In genomic region chr3:46381662-46382061, GRCh38 we compare ENCODE assay signal across 17 cellular contexts. TPM values are rescaled to one million over a fixed set of nuclear protein-coding genes. Genes with fewer than 3 reads are reported as not detected.
DNase-seq lines count a peak whose midpoint lies in the region; ATAC-seq and TF ChIP-seq lines count a peak whose summit lies in the region.
"Had no signal": no experiment of that assay in that cellular context is flagged by ENCODE, and none has a peak within 500 bp of the region (broad histone marks: within the 10 kb centered on the region; RNA-seq: fewer than 3 reads in every experiment).

No MANE protein-coding gene starts in this region.

- no peaks in the 10 kb centered on the region for H3K36me3 Mint-ChIP-seq in endodermal cell (ENCODE audit: low read depth)
- H3K36me3 Mint-ChIP-seq: CD8-positive, alpha-beta T cell had no signal

- H3K36me3 ChIP-seq in DND-41 (ENCODE audit: insufficient read depth, low read length): no peaks in the 10 kb centered on the region
- no peaks in the 10 kb centered on the region for H3K36me3 ChIP-seq in endodermal cell (ENCODE audit: control insufficient read depth, insufficient read depth, low read length)

- H3K4me2 ChIP-seq in DND-41 (ENCODE audit: insufficient read depth, low read length): no peak overlapping the region

- no peak overlapping the region for H3K27ac Mint-ChIP-seq in endodermal cell

- H3K9me3 ChIP-seq in DND-41 (ENCODE audit: insufficient read depth, low read length, severe bottlenecking) (no peaks in the 10 kb centered on the region), endodermal cell (ENCODE audit: control insufficient read depth, low read length) (no peaks in the 10 kb centered on the region)
- H3K9me3 ChIP-seq: BLaER1 treated with 17β-estradiol and CSF1 and Interleukin-3, amounts not matched to agents 10 nM and 100 nM had no signal

- H3K4me3 ChIP-seq in DND-41 (ENCODE audit: low read depth in 1 of 2, low read length in 2 of 2) (no peak overlapping the region), endodermal cell (ENCODE audit: low read length) (no peak overlapping the region)
- H3K4me3 ChIP-seq: BLaER1 treated with 17β-estradiol and CSF1 and Interleukin-3, amounts not matched to agents 10 nM and 100 nM had no signal

- peaks cover 77% of the 10 kb centered on the region for H3K4me1 ChIP-seq in DND-41 (ENCODE audit: insufficient read depth, low read length)
- peaks cover 16% of the 10 kb centered on the region for H3K4me1 ChIP-seq in endodermal cell (ENCODE audit: control insufficient read depth, insufficient read depth, low read length)

- H3K79me2 ChIP-seq in DND-41 (ENCODE audit: insufficient read depth, low read length): no peaks in the 10 kb centered on the region

- no peak overlapping the region for H3K4me3 Mint-ChIP-seq in endodermal cell
- H3K4me3 Mint-ChIP-seq: B cell; CD8-positive, alpha-beta T cell; H9 had no signal

- no peak for DNase-seq in DND-41
- peak; percentile 18 for DNase-seq in RPMI7951 (ENCODE audit: low read depth)
- DNase-seq in endodermal cell: peak; percentile 47
- DNase-seq in stimulated activated CD8-positive, alpha-beta memory T cell treated with anti-CD3 and anti-CD28 coated beads, Interleukin-4, amount 100 ng/mL, for 48 hours: peak; percentile 20
- DNase-seq in COLO829 (ENCODE audit: low spot score): no peak
- no peak for DNase-seq in GOT3 (lab: John Stamatoyannopoulos, UW)
- DNase-seq: CD8-positive, alpha-beta T cell; COR-L47; DMS 273 treated with DMSO at 0.1 percent for 48 hours; DMS53; H9 had no signal

- no peak overlapping the region for H2AFZ ChIP-seq in DND-41 (ENCODE audit: low read depth, low read length)

- TF ChIP-seq CTCF in DND-41 (IDR thresholded peaks at IDR 0.05; ENCODE audit: borderline replicate concordance, extremely low read depth, low read length, poor library complexity, severe bottlenecking): no peak
- TF ChIP-seq CTCF in endodermal cell (conservative IDR thresholded peaks at IDR 0.05): no peak

- H4K20me1 ChIP-seq in DND-41 (ENCODE audit: insufficient read depth, low read length): no peaks in the 10 kb centered on the region

- no peaks in the 10 kb centered on the region for H3K27me3 Mint-ChIP-seq in endodermal cell (ENCODE audit: insufficient read depth)
- H3K27me3 Mint-ChIP-seq: B cell had no signal

- H3K9ac ChIP-seq in DND-41 (ENCODE audit: low read depth, low read length) (no peak overlapping the region), endodermal cell (ENCODE audit: extremely low read depth, low read length, poor library complexity, severe bottlenecking) (no peak overlapping the region)
- H3K9ac ChIP-seq: BLaER1 treated with 17β-estradiol and CSF1 and Interleukin-3, amounts not matched to agents 10 nM and 100 nM had no signal

- H3K27me3 ChIP-seq in DND-41 (ENCODE audit: insufficient read depth, low read length, poor library complexity) (no peaks in the 10 kb centered on the region), endodermal cell (ENCODE audit: control insufficient read depth, insufficient read depth, low read length, poor library complexity, severe bottlenecking) (no peaks in the 10 kb centered on the region)
- H3K27me3 ChIP-seq: BLaER1 treated with 17β-estradiol and CSF1 and Interleukin-3, amounts not matched to agents 10 nM and 100 nM had no signal

- H3K27ac ChIP-seq in DND-41 (ENCODE audit: low read length) (peak overlapping the region; percentile 88), endodermal cell (ENCODE audit: low read depth, low read length) (no peak overlapping the region)

- H3K9me3 Mint-ChIP-seq in endodermal cell: no peaks in the 10 kb centered on the region
- H3K9me3 Mint-ChIP-seq: CD8-positive, alpha-beta T cell had no signal

- WGBS in endodermal cell (ENCODE audit: insufficient coverage in 1 of 2, insufficient read length in 1 of 2), 2 experiments: 75 to 84% methylated on average over 2 to 3 of the region's 3 CpGs

- no peak for ATAC-seq in DND-41 (ENCODE audit: insufficient read depth, low read depth)
- ATAC-seq in GM18520 (IDR thresholded peaks at IDR 0.05; ENCODE audit: unreplicated experiment): no peak
- ATAC-seq: CD8-positive, alpha-beta T cell had no signal

- H3K4me1 Mint-ChIP-seq in endodermal cell: peaks cover 30% of the 10 kb centered on the region

RNA-seq across cellular contexts. Expression of gene CCR5, which starts 10.9 kb away (rescaled TPM):
- total RNA-seq in RPMI7951 (2014; rRNA removed; shearing (Covaris generic)): not detected in 2 replicates
- not detected for total RNA-seq in endodermal cell
- polyA plus RNA-seq in endodermal cell (2013, experiment 1 of 2): not detected
- polyA plus RNA-seq in endodermal cell (2013, experiment 2 of 2): not detected
- total RNA-seq: A172, H1, H9, HT-29 had no signal
- polyA plus RNA-seq: H1 had no signal

RNA-seq across cellular contexts. Expression of gene CCRL2, which starts 25.4 kb away (rescaled TPM):
- 2.8 and 6.1 TPM in 2 replicates for total RNA-seq in RPMI7951 (2014; rRNA removed; shearing (Covaris generic))
- not detected for total RNA-seq in endodermal cell
- not detected for polyA plus RNA-seq in endodermal cell (2013, experiment 1 of 2)
- not detected for polyA plus RNA-seq in endodermal cell (2013, experiment 2 of 2)
- total RNA-seq: A172, H1, H9 had no signal
- polyA plus RNA-seq: H1 had no signal

RNA-seq across cellular contexts. Expression of gene CCR2, which starts 27.8 kb away (rescaled TPM):
- total RNA-seq in RPMI7951 (2014; rRNA removed; shearing (Covaris generic)): not detected in 2 replicates
- total RNA-seq in endodermal cell: not detected
- polyA plus RNA-seq in endodermal cell (2013, experiment 1 of 2): not detected
- not detected for polyA plus RNA-seq in endodermal cell (2013, experiment 2 of 2)
- total RNA-seq: A172, H1, H9, HT-29 had no signal
- polyA plus RNA-seq: H1 had no signal

Comparison
In these comparisons a context has a peak if more than half of its experiments do, and no peak if none do; other contexts are left out.
1. DNase-seq: peak in RPMI7951 (single experiment), endodermal cell (single experiment) and stimulated activated CD8-positive, alpha-beta memory T cell treated with anti-CD3 and anti-CD28 coated beads, Interleukin-4, amount 100 ng/mL, for 48 hours (single experiment); none in DND-41 (single experiment), COLO829 (single experiment) and GOT3 (single experiment).